In genomic region chr11:79182794-79183193, GRCh38 we compare ENCODE assay signal across 22 cellular contexts.
DNase-seq lines count a peak whose midpoint lies in the region; ATAC-seq, FAIRE-seq and TF ChIP-seq lines count a peak whose summit lies in the region.
"Had no signal": no experiment of that assay in that cellular context is flagged by ENCODE, and none has a peak within 500 bp of the region (broad histone marks: within the 10 kb centered on the region; RNA-seq: fewer than 3 reads in every experiment).

No MANE protein-coding gene starts in this region.

- in situ Hi-C loops in astrocyte of the cerebellum (cut with HindIII; ENCODE audit: low sequenced_read_pairs) = no loop called here

- no peak for ATAC-seq in GM18511 (IDR thresholded peaks at IDR 0.05; ENCODE audit: unreplicated experiment)
- no peak for ATAC-seq in left lobe of liver
- ATAC-seq: activated CD4-positive, alpha-beta T cell treated with anti-CD3 and anti-CD28 coated beads for 36 hours; body of pancreas; CD8-positive, alpha-beta T cell; HCT116; naive thymus-derived CD4-positive, alpha-beta T cell; Right ventricle myocardium inferior had no signal

- H3K4me3 ChIP-seq in astrocyte of the cerebellum (ENCODE audit: low read depth, low read length) = no peak overlapping the region
- H3K4me3 ChIP-seq in foreskin fibroblast (ENCODE audit: low read depth in 1 of 2, low read length in 2 of 2) = no peak overlapping the region
- H3K4me3 ChIP-seq: body of pancreas, right atrium auricular region, vagina had no signal

- DNase-seq in AG08395 (ENCODE audit: low spot score) (peak; percentile 67), H54 (ENCODE audit: insufficient read length, low spot score) (no peak), astrocyte of the cerebellum (ENCODE audit: low read depth) (peak; percentile 73), foreskin fibroblast (peak; percentile 73 to 88), left lobe of liver (ENCODE audit: low spot score) (no peak), NCI-H1436 treated with DMSO at 0.1 percent for 48 hours (lab: John Stamatoyannopoulos, UW) (no peak)
- no peak for DNase-seq in stimulated activated CD4-positive, alpha-beta T cell treated with anti-CD3 and anti-CD28 coated beads, Interleukin-4, amount 100 ng/mL, for 24 hours
- DNase-seq: activated CD4-positive, alpha-beta T cell treated with anti-CD3 and anti-CD28 coated beads for 36 hours; activated naive CD4-positive, alpha-beta T cell treated with anti-CD3 and anti-CD28 coated beads, Interleukin-2, amount 50 U/mL, for 16 hours; activated T-cell treated with anti-CD3 and anti-CD28 coated beads, Interleukin-2, amount 50 U/mL, for 48 hours; body of pancreas; CD8-positive, alpha-beta T cell; naive thymus-derived CD4-positive, alpha-beta T cell; NCI-H1436; NCI-H2171 had no signal

- no peak for TF ChIP-seq POLR2A in H54 (IDR thresholded peaks at IDR 0.05; ENCODE audit: low read depth, low read length)

- TF ChIP-seq CTCF in astrocyte of the cerebellum (IDR thresholded peaks at IDR 0.05; ENCODE audit: low read depth, low read length, missing control alignments) = no peak
- no peak for TF ChIP-seq CTCF in foreskin fibroblast (IDR thresholded peaks at IDR 0.05; ENCODE audit: low read depth, low read length)

- FAIRE-seq in H54 (lab: Jason Lieb, UNC) = peak; percentile 58
- FAIRE-seq: A204.1, colon had no signal

Comparison
In these comparisons a context has a peak if more than half of its experiments do, and no peak if none do; other contexts are left out.
1. DNase-seq: peak in AG08395 (single experiment), astrocyte of the cerebellum (single experiment) and foreskin fibroblast (2 of 2); none in H54 (single experiment), left lobe of liver (single experiment), stimulated activated CD4-positive, alpha-beta T cell treated with anti-CD3 and anti-CD28 coated beads, Interleukin-4, amount 100 ng/mL, for 24 hours (single experiment) and NCI-H1436 treated with DMSO at 0.1 percent for 48 hours (single experiment).